ENCODE assay signal across 8 cellular contexts in the genomic region with DNA sequence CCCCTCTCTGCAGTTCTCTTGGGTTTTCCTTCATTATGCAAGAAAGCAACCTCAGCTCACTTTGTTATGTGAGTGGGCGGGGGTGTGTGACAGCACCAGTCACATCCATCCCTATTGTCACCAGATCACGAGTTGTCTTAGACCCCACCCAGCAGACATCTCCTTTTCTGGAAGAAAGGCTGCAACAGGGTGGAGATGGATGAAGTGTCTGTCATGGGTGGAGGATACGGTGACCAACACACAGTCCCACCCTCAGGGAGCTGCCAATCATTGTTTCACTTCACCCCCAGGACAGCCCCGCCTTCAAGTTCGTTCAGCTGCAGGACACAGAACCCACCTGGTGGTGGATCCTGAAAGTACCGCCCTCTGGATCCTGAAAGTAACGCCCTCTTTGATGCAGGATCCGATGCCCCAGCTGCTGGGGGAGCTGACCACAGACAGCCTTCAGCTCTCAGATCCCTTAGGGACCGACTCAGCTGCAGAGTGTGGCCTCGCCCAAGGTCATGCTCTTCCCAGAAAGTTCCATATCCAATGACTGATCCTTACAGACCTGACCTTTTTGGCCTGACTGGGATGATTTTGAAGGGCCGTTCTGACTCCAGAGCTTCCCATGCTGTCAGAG.
DNase-seq lines count a peak whose midpoint lies in the region; ATAC-seq and TF ChIP-seq lines count a peak whose summit lies in the region.

No MANE protein-coding gene starts in this region.

- intact Hi-C loops in aorta (cut with DNase I) = no loop called here

- CTCF ChIA-PET in RWPE1 (lab: Yijun Ruan, JAX) = interaction anchor here (1.2 kb wide), 1 partner anchor 416 kb away, joined by 3 read pairs; no protein-coding TSS in a partner anchor

- H3K9me3 ChIP-seq in aorta (ENCODE audit: control insufficient read depth, low read length) = no peaks in the 10 kb centered on the region

- ATAC-seq in GM21717 (IDR thresholded peaks at IDR 0.05; ENCODE audit: unreplicated experiment) (no peak), aorta (ENCODE audit: low FRiP score) (no peak)

- peak; percentile 52 for TF ChIP-seq CTCF in GM06990 (IDR thresholded peaks at IDR 0.05; ENCODE audit: insufficient read depth, low read length, poor library complexity, severe bottlenecking)
- peak; percentile 41 for TF ChIP-seq CTCF in HFF-Myc (IDR thresholded peaks at IDR 0.05; ENCODE audit: low read depth, low read length, missing control alignments)
- no peak for TF ChIP-seq CTCF in RWPE1 (conservative IDR thresholded peaks at IDR 0.05; ENCODE audit: low read depth)
- peak; percentile 42 for TF ChIP-seq CTCF in fibroblast of the aortic adventitia (IDR thresholded peaks at IDR 0.05; ENCODE audit: insufficient read depth, low read length)

- DNase-seq in GM06990 (ENCODE audit: extremely low read depth, insufficient read length) = peak; percentile 42
- no peak for DNase-seq in HFF-Myc (ENCODE audit: extremely low read depth, low read depth)
- DNase-seq in RWPE1 (ENCODE audit: low spot score) = peak; percentile 17
- peak; percentile 29 for DNase-seq in fibroblast of the aortic adventitia (ENCODE audit: low read depth)
- peak; percentile 16 to 26 for DNase-seq in stimulated activated CD8-positive, alpha-beta memory T cell treated with anti-CD3 and anti-CD28 coated beads, Interleukin-15, amount 100 ng/mL, for 48 hours (ENCODE audit: low read depth in 2 of 2)
- no peak for DNase-seq in DMS79 (lab: John Stamatoyannopoulos, UW)
- DNase-seq in aorta = no peak

- no peak overlapping the region for H3K27ac ChIP-seq in RWPE1
- H3K27ac ChIP-seq in aorta (ENCODE audit: low read depth in 1 of 2, low read length in 2 of 2) = no peak overlapping the region

- H3K4me3 ChIP-seq in GM06990 (replicated peaks; ENCODE audit: low read depth, low read length) (no peak overlapping the region), HFF-Myc (replicated peaks; ENCODE audit: low read depth, low read length) (no peak overlapping the region), fibroblast of the aortic adventitia (ENCODE audit: low read depth, low read length) (no peak overlapping the region), aorta (ENCODE audit: low read length in 2 of 2) (no peak overlapping the region)

- H3K36me3 ChIP-seq in GM06990 (ENCODE audit: control insufficient read depth, insufficient read depth, low read length) = no peaks in the 10 kb centered on the region
- H3K36me3 ChIP-seq in aorta (ENCODE audit: control insufficient read depth in 1 of 2, insufficient read depth in 2 of 2, low read length in 1 of 2) = no peaks in the 10 kb centered on the region

- no peaks in the 10 kb centered on the region for H3K27me3 ChIP-seq in GM06990 (replicated peaks; ENCODE audit: control insufficient read depth, insufficient read depth, low read length)
- no peaks in the 10 kb centered on the region for H3K27me3 ChIP-seq in aorta (ENCODE audit: control insufficient read depth in 1 of 2, insufficient read depth in 2 of 2, low read length in 1 of 2)

- POLR2A ChIA-PET in RWPE1 (lab: Yijun Ruan, JAX; ENCODE audit: low non-redundant PET) = no interaction called here

- H3K4me1 ChIP-seq in aorta (ENCODE audit: control insufficient read depth in 1 of 2, insufficient read depth in 2 of 2, low read length in 2 of 2) = no peaks in the 10 kb centered on the region

- whole genome bisulfite sequencing in aorta, 2 donors = 89 to 93% methylated on average over 11 of the region's 11 CpGs

Comparison
In these comparisons a context has a peak if more than half of its experiments do, and no peak if none do; other contexts are left out.
1. DNase-seq: peak in GM06990 (single experiment), RWPE1 (single experiment), fibroblast of the aortic adventitia (single experiment) and stimulated activated CD8-positive, alpha-beta memory T cell treated with anti-CD3 and anti-CD28 coated beads, Interleukin-15, amount 100 ng/mL, for 48 hours (2 of 2); none in HFF-Myc (single experiment), DMS79 (single experiment) and aorta (0 of 2).